1 cellular context compared by ENCODE assay signal in genomic region chr1:11777653-11778322, GRCh38.
TF ChIP-seq lines count a peak whose summit lies in the region.

No MANE protein-coding gene starts in this region.

TF ChIP-seq in K562, 482 proteins besides CTCF, POLR2A, EP300 and RAD21:
- TF ChIP-seq TGIF2 (CRISPR knock-in tag; IDR thresholded peaks at IDR 0.05) (no peak), TFAP4 (CRISPR knock-in tag; IDR thresholded peaks at IDR 0.05; ENCODE audit: borderline replicate concordance) (peak; percentile 51; the same call in 1 of the 2 replicates), DDX20 (tag; IDR thresholded peaks at IDR 0.05; ENCODE audit: low read depth) (no peak)
- TF ChIP-seq, protein P1, sequence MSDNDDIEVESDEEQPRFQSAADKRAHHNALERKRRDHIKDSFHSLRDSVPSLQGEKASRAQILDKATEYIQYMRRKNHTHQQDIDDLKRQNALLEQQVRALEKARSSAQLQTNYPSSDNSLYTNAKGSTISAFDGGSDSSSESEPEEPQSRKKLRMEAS (CRISPR knock-in tag; IDR thresholded peaks at IDR 0.05), result 0 out of 2 replicates have a peak, but pooled peaks have one; percentile 29
